Comparison of ENCODE assay signal across 19 cellular contexts in the genomic region with DNA sequence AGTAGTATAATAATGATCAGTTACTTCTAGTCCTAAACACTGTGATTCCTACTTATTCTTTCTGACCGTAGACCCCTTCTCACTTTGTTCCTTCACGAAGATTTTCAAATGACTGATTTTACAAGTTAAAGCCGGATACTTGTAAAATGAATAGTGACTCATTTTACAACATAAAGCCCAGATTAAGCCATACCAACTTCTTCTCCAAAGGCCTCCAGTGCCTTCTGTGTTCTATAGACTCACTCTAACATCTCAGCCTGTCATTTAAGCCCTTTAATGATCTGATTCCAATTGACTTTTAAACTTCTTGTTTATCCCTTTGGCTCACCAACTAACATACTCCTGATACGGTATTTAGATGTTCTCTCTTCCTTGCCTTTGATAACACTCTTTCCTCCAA.
"Had no signal": no experiment of that assay in that cellular context is flagged by ENCODE, and none has a peak within 500 bp of the region (broad histone marks: within the 10 kb centered on the region; RNA-seq: fewer than 3 reads in every experiment).

No MANE protein-coding gene starts in this region.

- ATAC-seq: effector memory CD8-positive, alpha-beta T cell; gastroesophageal sphincter; heart left ventricle; left ventricle myocardium superior; lower lobe of right lung; natural killer cell; right cardiac atrium; stimulated activated memory B cell treated with anti-CD40 and anti-IgM and Interleukin-4, amounts not matched to agents 10 μg/mL and 1 μg/mL and 100 μg/mL, for 72 hours; stimulated activated naive CD8-positive, alpha-beta T cell treated with anti-CD3 and anti-CD28 coated beads, Interleukin-15, Interleukin-2, amounts not matched to agents 100 U/mL and 50 U/mL, for 24 hours had no signal

- H3K27me3 Mint-ChIP-seq: effector memory CD8-positive, alpha-beta T cell; stimulated activated memory B cell treated with anti-CD40 and anti-IgM and Interleukin-4, amounts not matched to agents 10 μg/mL and 1 μg/mL and 100 μg/mL, for 72 hours; type B pancreatic cell had no signal

- H3K9me3 ChIP-seq: gastroesophageal sphincter, heart left ventricle, lower lobe of right lung, prostate gland, sigmoid colon, testis, tibial artery had no signal

- DNase-seq: cortex of kidney; effector memory CD8-positive, alpha-beta T cell; heart left ventricle; left ventricle myocardium superior; lower lobe of right lung; natural killer cell; right cardiac atrium; sigmoid colon; stimulated activated CD4-positive, alpha-beta T cell treated with anti-CD3 and anti-CD28 coated beads, Interleukin-4, amount 100 ng/mL, for 4 hours; stimulated activated naive CD8-positive, alpha-beta T cell treated with anti-CD3 and anti-CD28 coated beads, Interleukin-15, Interleukin-2, amounts not matched to agents 100 U/mL and 50 U/mL, for 24 hours; substantia nigra; testis; tibial artery had no signal

- H3K4me1 ChIP-seq: gastroesophageal sphincter, parathyroid adenoma, prostate gland, sigmoid colon, testis, tibial artery had no signal

- H3K27ac ChIP-seq: gastroesophageal sphincter, heart left ventricle, hepatocyte, lower lobe of right lung, parathyroid adenoma, prostate gland, sigmoid colon, testis, tibial artery had no signal

- H3K9ac ChIP-seq: parathyroid adenoma had no signal

- H3K4me2 ChIP-seq: hepatocyte had no signal

- H3K4me3 ChIP-seq: gastroesophageal sphincter, heart left ventricle, hepatocyte, lower lobe of right lung, prostate gland, sigmoid colon, testis, tibial artery had no signal

- H2AFZ ChIP-seq: hepatocyte, parathyroid adenoma had no signal

- H3K79me2 ChIP-seq: hepatocyte, parathyroid adenoma had no signal

- H3K9me3 Mint-ChIP-seq: stimulated activated memory B cell treated with anti-CD40 and anti-IgM and Interleukin-4, amounts not matched to agents 10 μg/mL and 1 μg/mL and 100 μg/mL, for 72 hours; type B pancreatic cell had no signal

- H3K27me3 ChIP-seq: gastroesophageal sphincter, heart left ventricle, hepatocyte, sigmoid colon, testis, tibial artery had no signal

- H3K36me3 Mint-ChIP-seq: natural killer cell; stimulated activated memory B cell treated with anti-CD40 and anti-IgM and Interleukin-4, amounts not matched to agents 10 μg/mL and 1 μg/mL and 100 μg/mL, for 72 hours; type B pancreatic cell had no signal

- H3K4me3 Mint-ChIP-seq: effector memory CD8-positive, alpha-beta T cell; natural killer cell; stimulated activated memory B cell treated with anti-CD40 and anti-IgM and Interleukin-4, amounts not matched to agents 10 μg/mL and 1 μg/mL and 100 μg/mL, for 72 hours; type B pancreatic cell had no signal

- H3K27ac Mint-ChIP-seq: effector memory CD8-positive, alpha-beta T cell; natural killer cell; stimulated activated memory B cell treated with anti-CD40 and anti-IgM and Interleukin-4, amounts not matched to agents 10 μg/mL and 1 μg/mL and 100 μg/mL, for 72 hours; type B pancreatic cell had no signal

- H3K4me1 Mint-ChIP-seq: natural killer cell; stimulated activated memory B cell treated with anti-CD40 and anti-IgM and Interleukin-4, amounts not matched to agents 10 μg/mL and 1 μg/mL and 100 μg/mL, for 72 hours had no signal

- H3K36me3 ChIP-seq: gastroesophageal sphincter, heart left ventricle, lower lobe of right lung, prostate gland, sigmoid colon, tibial artery had no signal
